ENCODE assay signal across 20 cellular contexts in the genomic region with DNA sequence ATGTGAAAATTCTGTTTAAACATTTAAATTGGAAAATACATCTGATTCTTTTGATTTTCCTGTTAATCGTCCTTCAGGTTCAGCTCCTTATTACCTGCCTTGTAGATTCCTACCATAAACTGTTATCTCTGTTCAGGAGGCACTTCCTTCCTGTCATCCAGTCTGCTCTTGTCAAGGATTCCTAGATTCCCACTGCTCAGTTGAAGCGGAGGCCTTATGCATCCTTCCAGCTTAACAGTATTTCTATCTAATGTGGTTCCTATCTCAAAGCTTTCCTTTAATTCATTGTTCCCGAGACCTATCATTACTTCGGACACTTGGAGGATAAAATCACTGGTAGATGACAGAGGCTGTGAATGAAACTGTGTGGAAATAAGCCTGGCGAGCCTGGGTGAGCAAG. TPM values are rescaled to one million over a fixed set of nuclear protein-coding genes. Genes with fewer than 3 reads are reported as not detected.
DNase-seq lines count a peak whose midpoint lies in the region; ATAC-seq, FAIRE-seq and TF ChIP-seq lines count a peak whose summit lies in the region.
"Had no signal": no experiment of that assay in that cellular context is flagged by ENCODE, and none has a peak within 500 bp of the region (broad histone marks: within the 10 kb centered on the region; RNA-seq: fewer than 3 reads in every experiment).

No MANE protein-coding gene starts in this region.

- DNase-seq in D721Med (ENCODE audit: insufficient read length, low spot score) = no peak
- DNase-seq in keratinocyte (ENCODE audit: low read depth, low spot score) = no peak
- no peak for DNase-seq in progenitor cell of endocrine pancreas (ENCODE audit: low spot score, unreplicated experiment)
- no peak for DNase-seq in NCI-H2081 treated with DMSO at 0.1 percent for 48 hours (lab: John Stamatoyannopoulos, UW)
- no peak for DNase-seq in left cardiac atrium
- no peak for DNase-seq in small intestine
- DNase-seq: 8988T; C1 segment of cervical spinal cord; Calu3; CD4-positive, alpha-beta memory T cell; COR-L47; DMS153; DND-41; GM23248; H7; HCEC 1CT had no signal

- H3K27ac Mint-ChIP-seq in brain (peak overlapping the region in 3 of 5 experiments; percentile 15 to 83 (median 37)), progenitor cell of endocrine pancreas (peak overlapping the region; percentile 82)

- H3K9me3 ChIP-seq in keratinocyte (ENCODE audit: control insufficient read depth, low read depth, low read length) = no peaks in the 10 kb centered on the region
- no peaks in the 10 kb centered on the region for H3K9me3 ChIP-seq in small intestine (ENCODE audit: control insufficient read depth, low read depth)
- H3K9me3 ChIP-seq: A549 had no signal

- H3K36me3 Mint-ChIP-seq in brain = peaks cover 71% of the 10 kb centered on the region
- peaks cover 43% of the 10 kb centered on the region for H3K36me3 Mint-ChIP-seq in progenitor cell of endocrine pancreas (ENCODE audit: insufficient read depth)

- no peak for ATAC-seq in left cardiac atrium
- ATAC-seq: A549, GM12878 had no signal

- no peak overlapping the region for H3K4me2 ChIP-seq in keratinocyte (ENCODE audit: control insufficient read depth, extremely low read depth, insufficient read depth, low read depth, low read length)
- H3K4me2 ChIP-seq: A549 had no signal

- H3K9ac ChIP-seq in keratinocyte (ENCODE audit: control insufficient read depth, extremely low read depth, insufficient read depth, low read length) = no peak overlapping the region
- H3K9ac ChIP-seq: GM23248 had no signal

- H3K4me1 ChIP-seq in keratinocyte (ENCODE audit: control insufficient read depth, extremely low read depth, insufficient read depth, low read length) (no peaks in the 10 kb centered on the region), small intestine (ENCODE audit: control insufficient read depth in 2 of 2, insufficient read depth in 1 of 2, low read depth in 1 of 2, low read length in 1 of 2) (no peaks in the 10 kb centered on the region)
- H3K4me1 ChIP-seq: A549 had no signal

- TF ChIP-seq CTCF in D721Med (IDR thresholded peaks at IDR 0.05; ENCODE audit: insufficient read depth, missing control alignments) (no peak), brain (conservative IDR thresholded peaks at IDR 0.05) (no peak), keratinocyte (optimal IDR thresholded peaks at IDR 0.05 in 1 of 3, IDR thresholded peaks at IDR 0.05 in 1 of 3, conservative IDR thresholded peaks at IDR 0.05 in 1 of 3; ENCODE audit: extremely low read depth in 1 of 3, insufficient read depth in 2 of 3, low read length in 3 of 3) (no peak), progenitor cell of endocrine pancreas (IDR thresholded peaks at IDR 0.05; ENCODE audit: unreplicated experiment) (no peak)

- no peak overlapping the region for H2AFZ ChIP-seq in keratinocyte (ENCODE audit: control insufficient read depth, low read length)
- H2AFZ ChIP-seq: GM23248 had no signal

- no peak overlapping the region for H3K27ac ChIP-seq in keratinocyte (ENCODE audit: control insufficient read depth, insufficient read depth, low read length)
- H3K27ac ChIP-seq in small intestine (ENCODE audit: low read depth in 1 of 2, low read length in 1 of 2) = no peak overlapping the region
- H3K27ac ChIP-seq: A549, GM23248 had no signal

- dilution Hi-C loops in keratinocyte (cut with MboI; ENCODE audit: extremely low pct_ligation_motif_present, low sequenced_read_pairs) = no loop called here

- no peaks in the 10 kb centered on the region for H3K27me3 Mint-ChIP-seq in brain
- no peaks in the 10 kb centered on the region for H3K27me3 Mint-ChIP-seq in progenitor cell of endocrine pancreas
- H3K27me3 Mint-ChIP-seq: CD4-positive, alpha-beta memory T cell had no signal

- H3K27me3 ChIP-seq in keratinocyte (ENCODE audit: control insufficient read depth, extremely low read depth, insufficient read depth, low read length) = no peaks in the 10 kb centered on the region
- no peaks in the 10 kb centered on the region for H3K27me3 ChIP-seq in small intestine (ENCODE audit: control insufficient read depth in 2 of 2, insufficient read depth in 2 of 2, low read length in 2 of 2)

- FAIRE-seq in D721Med (lab: Jason Lieb, UNC) = peak; percentile 32
- peak; percentile 39 for FAIRE-seq in keratinocyte (lab: Jason Lieb, UNC)
- FAIRE-seq in small intestine (lab: Jason Lieb, UNC) = no peak
- FAIRE-seq: A549, GM12878, H1 had no signal

- no peaks in the 10 kb centered on the region for H4K20me1 ChIP-seq in keratinocyte (ENCODE audit: control insufficient read depth, extremely low read depth, insufficient read depth, low read length)

- peaks cover 28% of the 10 kb centered on the region for H3K4me1 Mint-ChIP-seq in brain
- H3K4me1 Mint-ChIP-seq in progenitor cell of endocrine pancreas (ENCODE audit: low read depth) = no peaks in the 10 kb centered on the region

- WGBS in small intestine, 3 donors = 91 to 93% (median 92%) methylated on average over 5 of the region's 5 CpGs

- H3K9me1 ChIP-seq in keratinocyte (ENCODE audit: control insufficient read depth, extremely low read depth, insufficient read depth, low read length) = no peaks in the 10 kb centered on the region

- no peaks in the 10 kb centered on the region for H3K79me2 ChIP-seq in keratinocyte (ENCODE audit: control insufficient read depth, insufficient read depth, low read length)

- H3K36me3 ChIP-seq in keratinocyte (ENCODE audit: control insufficient read depth in 2 of 2, extremely low read depth in 1 of 2, insufficient read depth in 2 of 2, low read length in 2 of 2) (peaks cover 0 to 1% of the 10 kb centered on the region in 2 experiments), small intestine (ENCODE audit: control insufficient read depth in 2 of 2, insufficient read depth in 2 of 2, low read length in 2 of 2) (no peaks in the 10 kb centered on the region)

- H3K4me3 ChIP-seq in keratinocyte (ENCODE audit: control insufficient read depth in 2 of 3, extremely low read depth in 1 of 3, insufficient read depth in 2 of 3, low read depth in 1 of 3, low read length in 3 of 3) (no peak overlapping the region), small intestine (ENCODE audit: low read depth in 1 of 2, low read length in 2 of 2) (no peak overlapping the region)
- H3K4me3 ChIP-seq: A549, GM12878, GM23248 had no signal

- H3K4me3 Mint-ChIP-seq in brain (no peak overlapping the region), progenitor cell of endocrine pancreas (ENCODE audit: low read depth) (no peak overlapping the region)
- H3K4me3 Mint-ChIP-seq: CD4-positive, alpha-beta memory T cell had no signal

- intact Hi-C loops in left cardiac atrium (cut with DNase I) = no loop called here

- H3K9me3 Mint-ChIP-seq in brain = peaks cover 0 to 2% (median 0%) of the 10 kb centered on the region in 5 experiments
- peaks cover 6% of the 10 kb centered on the region for H3K9me3 Mint-ChIP-seq in progenitor cell of endocrine pancreas (ENCODE audit: low read depth)
- H3K9me3 Mint-ChIP-seq: CD4-positive, alpha-beta memory T cell had no signal

RNA-seq across cellular contexts. Expression of gene SPAG16, which starts 12.0 kb away (rescaled TPM):
- polyA plus RNA-seq in brain (ENCODE audit: insufficient read depth, low read depth, low replicate concordance) (18.5 TPM), keratinocyte (11.0 to 19.6 TPM (median 11.4 TPM) in 3 replicates), small intestine (10 to 100 TPM; 15.4 to 20.6 (median 17.3) TPM)
- 46.1 TPM for polyA plus RNA-seq in keratinocyte (2011; ENCODE audit: low read depth)
- 14.3 and 20.0 TPM in 2 replicates for polyA plus RNA-seq in keratinocyte (2011; cell fraction: cytosol; rRNA removed)
- polyA plus RNA-seq in keratinocyte (2011; cell fraction: nucleus; rRNA removed) = 7.6 and 11.4 TPM in 2 replicates
- 10.7 and 13.1 TPM in 2 replicates for polyA plus RNA-seq in keratinocyte (2012; ENCODE audit: low replicate concordance)
- polyA minus RNA-seq in keratinocyte = 1.2 to 11.8 TPM (median 3.3 TPM) in 3 replicates
- 20.3 TPM for polyA minus RNA-seq in keratinocyte (2011; cell fraction: cytosol; rRNA and poly(A)+ RNA removed)
- 7.1 and 15.6 TPM in 2 replicates for polyA minus RNA-seq in keratinocyte (2011; cell fraction: nucleus; rRNA and poly(A)+ RNA removed)
- total RNA-seq in progenitor cell of endocrine pancreas (52.8 and 54.4 TPM in 2 replicates), left cardiac atrium (10 to 100 TPM; 16.8 to 18.6 TPM)
